ENCODE assay signal across 1 cellular context in the genomic region with DNA sequence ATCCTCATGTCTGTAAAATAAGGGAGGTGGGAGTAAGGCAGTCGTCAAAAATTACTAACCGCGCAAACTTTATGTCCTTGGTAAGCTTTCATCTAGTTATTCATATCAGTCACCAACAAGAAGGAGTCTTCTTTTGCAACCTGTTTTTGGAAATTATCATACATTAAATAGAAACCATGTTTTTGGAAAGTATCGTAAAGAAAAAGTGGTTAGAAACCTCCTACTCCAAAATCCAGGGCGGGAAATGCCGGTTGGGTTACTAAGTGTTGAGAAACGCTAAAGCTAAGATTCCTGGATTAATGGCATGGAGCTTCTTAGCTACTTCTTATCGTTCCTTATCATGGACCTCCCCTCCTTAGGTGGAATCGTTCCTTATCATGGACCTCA.
TF ChIP-seq lines count a peak whose summit lies in the region.

No MANE protein-coding gene starts in this region.

TF ChIP-seq in A549, 52 proteins besides CTCF, POLR2A, EP300 and RAD21 (continued from another document):
- TF ChIP-seq, protein P1, sequence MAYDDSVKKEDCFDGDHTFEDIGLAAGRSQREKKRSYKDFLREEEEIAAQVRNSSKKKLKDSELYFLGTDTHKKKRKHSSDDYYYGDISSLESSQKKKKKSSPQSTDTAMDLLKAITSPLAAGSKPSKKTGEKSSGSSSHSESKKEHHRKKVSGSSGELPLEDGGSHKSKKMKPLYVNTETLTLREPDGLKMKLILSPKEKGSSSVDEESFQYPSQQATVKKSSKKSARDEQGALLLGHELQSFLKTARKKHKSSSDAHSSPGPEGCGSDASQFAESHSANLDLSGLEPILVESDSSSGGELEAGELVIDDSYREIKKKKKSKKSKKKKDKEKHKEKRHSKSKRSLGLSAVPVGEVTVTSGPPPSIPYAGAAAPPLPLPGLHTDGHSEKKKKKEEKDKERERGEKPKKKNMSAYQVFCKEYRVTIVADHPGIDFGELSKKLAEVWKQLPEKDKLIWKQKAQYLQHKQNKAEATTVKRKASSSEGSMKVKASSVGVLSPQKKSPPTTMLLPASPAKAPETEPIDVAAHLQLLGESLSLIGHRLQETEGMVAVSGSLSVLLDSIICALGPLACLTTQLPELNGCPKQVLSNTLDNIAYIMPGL (CRISPR knock-in tag; IDR thresholded peaks at IDR 0.05; ENCODE audit: borderline replicate concordance): no peak
- TF ChIP-seq, protein P2, sequence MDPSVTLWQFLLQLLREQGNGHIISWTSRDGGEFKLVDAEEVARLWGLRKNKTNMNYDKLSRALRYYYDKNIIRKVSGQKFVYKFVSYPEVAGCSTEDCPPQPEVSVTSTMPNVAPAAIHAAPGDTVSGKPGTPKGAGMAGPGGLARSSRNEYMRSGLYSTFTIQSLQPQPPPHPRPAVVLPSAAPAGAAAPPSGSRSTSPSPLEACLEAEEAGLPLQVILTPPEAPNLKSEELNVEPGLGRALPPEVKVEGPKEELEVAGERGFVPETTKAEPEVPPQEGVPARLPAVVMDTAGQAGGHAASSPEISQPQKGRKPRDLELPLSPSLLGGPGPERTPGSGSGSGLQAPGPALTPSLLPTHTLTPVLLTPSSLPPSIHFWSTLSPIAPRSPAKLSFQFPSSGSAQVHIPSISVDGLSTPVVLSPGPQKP (IDR thresholded peaks at IDR 0.05; ENCODE audit: low read depth, low read length): no peak
- TF ChIP-seq, protein P3, sequence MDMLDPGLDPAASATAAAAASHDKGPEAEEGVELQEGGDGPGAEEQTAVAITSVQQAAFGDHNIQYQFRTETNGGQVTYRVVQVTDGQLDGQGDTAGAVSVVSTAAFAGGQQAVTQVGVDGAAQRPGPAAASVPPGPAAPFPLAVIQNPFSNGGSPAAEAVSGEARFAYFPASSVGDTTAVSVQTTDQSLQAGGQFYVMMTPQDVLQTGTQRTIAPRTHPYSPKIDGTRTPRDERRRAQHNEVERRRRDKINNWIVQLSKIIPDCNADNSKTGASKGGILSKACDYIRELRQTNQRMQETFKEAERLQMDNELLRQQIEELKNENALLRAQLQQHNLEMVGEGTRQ (IDR thresholded peaks at IDR 0.05): no peak
- TF ChIP-seq CBX2 (IDR thresholded peaks at IDR 0.05; ENCODE audit: borderline replicate concordance, low read depth) (no peak), CEBPB (IDR thresholded peaks at IDR 0.05) (no peak)
